18 cellular contexts compared by ENCODE assay signal in the genomic region with DNA sequence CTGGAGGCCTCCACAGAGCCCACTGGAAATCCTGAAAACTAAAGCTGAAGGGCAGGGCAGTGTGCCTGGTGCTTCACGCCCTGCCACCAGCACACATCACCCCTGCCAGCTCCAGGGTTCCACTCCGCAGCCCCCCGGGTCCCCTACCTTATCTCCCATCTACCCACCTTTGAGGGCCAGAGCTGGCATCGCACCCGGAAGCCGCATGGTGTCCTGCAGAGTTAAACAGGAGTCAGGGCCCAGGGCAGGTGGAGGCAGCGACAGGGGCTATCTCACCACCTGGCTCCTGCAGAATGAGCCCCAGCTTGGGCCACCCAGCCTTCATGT. TPM values are rescaled to one million over a fixed set of nuclear protein-coding genes. Genes with fewer than 3 reads are reported as not detected.
DNase-seq lines count a peak whose midpoint lies in the region; ATAC-seq, FAIRE-seq and TF ChIP-seq lines count a peak whose summit lies in the region.
"Had no signal": no experiment of that assay in that cellular context is flagged by ENCODE, and none has a peak within 500 bp of the region (broad histone marks: within the 10 kb centered on the region; RNA-seq: fewer than 3 reads in every experiment).

No MANE protein-coding gene starts in this region.

- peaks cover 38% of the 10 kb centered on the region for H3K79me2 ChIP-seq in astrocyte (ENCODE audit: insufficient read depth, low read length)
- H3K79me2 ChIP-seq in MM.1S (ENCODE audit: low read length) = no peaks in the 10 kb centered on the region

- no peak overlapping the region for H3K27ac Mint-ChIP-seq in astrocyte (ENCODE audit: unreplicated experiment)
- H3K27ac Mint-ChIP-seq in naive thymus-derived CD8-positive, alpha-beta T cell = no peak overlapping the region
- H3K27ac Mint-ChIP-seq in effector memory CD8-positive, alpha-beta T cell = no peak overlapping the region

- H3K9ac ChIP-seq in astrocyte (ENCODE audit: low read length) (peak overlapping the region; percentile 90), MM.1S (ENCODE audit: low read length) (no peak overlapping the region)

- H3F3A ChIP-seq in MM.1S (ENCODE audit: insufficient read depth, low read length) = no peaks in the 10 kb centered on the region

- H3K27me3 ChIP-seq in astrocyte (ENCODE audit: insufficient read depth, low read length) (no peaks in the 10 kb centered on the region), lower lobe of right lung (ENCODE audit: low read depth) (no peaks in the 10 kb centered on the region), spleen (replicated peaks in 1 of 7) (peaks cover 0 to 49% (median 0%) of the 10 kb centered on the region in 7 donors), MM.1S (replicated peaks; ENCODE audit: insufficient read depth, low read length) (peaks cover 4% of the 10 kb centered on the region)
- H3K27me3 ChIP-seq: body of pancreas, foreskin keratinocyte had no signal

- H3K4me3 ChIP-seq in astrocyte (ENCODE audit: insufficient read depth, low read depth, low read length) (no peak overlapping the region), lower lobe of right lung (no peak overlapping the region), spleen (no peak overlapping the region), MM.1S (ENCODE audit: low read length) (no peak overlapping the region)
- H3K4me3 ChIP-seq: body of pancreas had no signal

- no peak for FAIRE-seq in astrocyte (lab: Jason Lieb, UNC)

- 75 to 95% (median 83%) methylated on average over 7 of the region's 7 CpGs for WGBS in spleen, 5 donors

- H3K27ac ChIP-seq in C4-2B (peak overlapping the region; percentile 64), astrocyte (ENCODE audit: low read depth, low read length) (peak overlapping the region; percentile 99), lower lobe of right lung (peak overlapping the region; percentile 73), spleen (peak overlapping the region in 7 of 8 donors; percentile 49 to 83 (median 74)), MM.1S (ENCODE audit: low read length) (no peak overlapping the region)
- H3K27ac ChIP-seq: foreskin keratinocyte had no signal

- H3K4me2 ChIP-seq in astrocyte (ENCODE audit: low read length) = peak overlapping the region; percentile 82
- no peak overlapping the region for H3K4me2 ChIP-seq in MM.1S (ENCODE audit: low read depth, low read length)

- H2AFZ ChIP-seq in astrocyte (ENCODE audit: low read depth, low read length) = no peak overlapping the region
- H2AFZ ChIP-seq in MM.1S (ENCODE audit: low read length) = no peak overlapping the region

- peaks cover 16% of the 10 kb centered on the region for H3K36me3 Mint-ChIP-seq in astrocyte (ENCODE audit: low read depth, unreplicated experiment)
- no peaks in the 10 kb centered on the region for H3K36me3 Mint-ChIP-seq in naive thymus-derived CD8-positive, alpha-beta T cell
- H3K36me3 Mint-ChIP-seq in effector memory CD8-positive, alpha-beta T cell (ENCODE audit: insufficient read depth) = no peaks in the 10 kb centered on the region

- DNase-seq in astrocyte (ENCODE audit: low read depth) = no peak
- DNase-seq in lower lobe of right lung = no peak
- DNase-seq in spleen = no peak
- no peak for DNase-seq in naive thymus-derived CD8-positive, alpha-beta T cell
- DNase-seq in effector memory CD8-positive, alpha-beta T cell = no peak
- no peak for DNase-seq in MM.1S
- DNase-seq: activated gamma-delta T cell treated with Interleukin-2 at 50 U/mL for 16 hours; body of pancreas; DMS153; effector memory CD4-positive, alpha-beta T cell; foreskin keratinocyte; NCI-H187; NCI-H524 treated with DMSO at 0.1 percent for 48 hours; occipital lobe; stimulated activated CD4-positive, alpha-beta T cell treated with anti-CD3 and anti-CD28 coated beads, Interleukin-15, amount 100 ng/mL, for 24 hours had no signal

- no peak for TF ChIP-seq CTCF in C4-2B (conservative IDR thresholded peaks at IDR 0.05)
- no peak for TF ChIP-seq CTCF in astrocyte (IDR thresholded peaks at IDR 0.05; ENCODE audit: insufficient read depth, low read depth, low read length)
- no peak for TF ChIP-seq CTCF in lower lobe of right lung (IDR thresholded peaks at IDR 0.05)
- no peak for TF ChIP-seq CTCF in spleen (IDR thresholded peaks at IDR 0.05 in 8 of 11, conservative IDR thresholded peaks at IDR 0.05 in 3 of 11)
- TF ChIP-seq CTCF in MM.1S (IDR thresholded peaks at IDR 0.05; ENCODE audit: low read length) = no peak

- no peak for TF ChIP-seq POLR2A in spleen (IDR thresholded peaks at IDR 0.05)

- H3K36me3 ChIP-seq in astrocyte (ENCODE audit: insufficient read depth, low read length) = peaks cover 12% of the 10 kb centered on the region
- H3K36me3 ChIP-seq in lower lobe of right lung = peaks cover 7% of the 10 kb centered on the region
- peaks cover 0 to 43% (median 0%) of the 10 kb centered on the region in 6 donors for H3K36me3 ChIP-seq in spleen
- H3K36me3 ChIP-seq in MM.1S (replicated peaks; ENCODE audit: insufficient read depth, low read length) = no peaks in the 10 kb centered on the region

- H3K9me3 ChIP-seq in astrocyte (ENCODE audit: insufficient read depth, low read depth, low read length) (no peaks in the 10 kb centered on the region), lower lobe of right lung (no peaks in the 10 kb centered on the region), spleen (no peaks in the 10 kb centered on the region), MM.1S (replicated peaks; ENCODE audit: insufficient read depth, low read length) (no peaks in the 10 kb centered on the region)
- H3K9me3 ChIP-seq: body of pancreas had no signal

- POLR2A ChIA-PET in naive thymus-derived CD8-positive, alpha-beta T cell (lab: Charles Lee) = no interaction called here

- intact Hi-C loops in lower lobe of right lung (cut with DNase I) (no loop called here), spleen (cut with DNase I; ENCODE audit: low total_unique reads) (loop anchor here (10.0 kb wide), 1 partner anchor 78 kb away; no protein-coding TSS in a partner anchor)

- H3K4me1 ChIP-seq in astrocyte (ENCODE audit: insufficient read depth, low read length) (peaks cover 64% of the 10 kb centered on the region), lower lobe of right lung (peaks cover 58% of the 10 kb centered on the region), spleen (peaks cover 0 to 86% (median 27%) of the 10 kb centered on the region in 6 donors), MM.1S (ENCODE audit: low read length) (no peaks in the 10 kb centered on the region)
- H3K4me1 ChIP-seq: foreskin keratinocyte had no signal

- no peaks in the 10 kb centered on the region for H3K9me3 Mint-ChIP-seq in astrocyte (ENCODE audit: unreplicated experiment)
- H3K9me3 Mint-ChIP-seq in naive thymus-derived CD8-positive, alpha-beta T cell = no peaks in the 10 kb centered on the region
- H3K9me3 Mint-ChIP-seq in effector memory CD8-positive, alpha-beta T cell = no peaks in the 10 kb centered on the region

- ATAC-seq in lower lobe of right lung (no peak), GM18870 (IDR thresholded peaks at IDR 0.05; ENCODE audit: unreplicated experiment) (no peak)
- ATAC-seq in naive thymus-derived CD8-positive, alpha-beta T cell = no peak
- no peak for ATAC-seq in effector memory CD8-positive, alpha-beta T cell (replicated peaks)
- ATAC-seq: body of pancreas, foreskin keratinocyte had no signal

- no peak overlapping the region for H3K4me3 Mint-ChIP-seq in astrocyte (ENCODE audit: unreplicated experiment)
- H3K4me3 Mint-ChIP-seq in naive thymus-derived CD8-positive, alpha-beta T cell = no peak overlapping the region
- H3K4me3 Mint-ChIP-seq in effector memory CD8-positive, alpha-beta T cell = no peak overlapping the region

- H3K27me3 Mint-ChIP-seq in astrocyte (ENCODE audit: low read depth, unreplicated experiment) = no peaks in the 10 kb centered on the region
- H3K27me3 Mint-ChIP-seq in naive thymus-derived CD8-positive, alpha-beta T cell = peaks cover 0 to 4% (median 0%) of the 10 kb centered on the region in 5 donors
- H3K27me3 Mint-ChIP-seq in effector memory CD8-positive, alpha-beta T cell = peaks cover 0 to 35% of the 10 kb centered on the region in 2 donors

- no peaks in the 10 kb centered on the region for H3K9me2 ChIP-seq in MM.1S (replicated peaks; ENCODE audit: insufficient read depth, low read length)

- H4K20me1 ChIP-seq in astrocyte (ENCODE audit: insufficient read depth, low read length) = no peaks in the 10 kb centered on the region
- H4K20me1 ChIP-seq in MM.1S (ENCODE audit: insufficient read depth, low read length) = no peaks in the 10 kb centered on the region

- peaks cover 47% of the 10 kb centered on the region for H3K4me1 Mint-ChIP-seq in astrocyte (ENCODE audit: low read depth, unreplicated experiment)
- peaks cover 0 to 3% (median under 1%) of the 10 kb centered on the region in 4 donors for H3K4me1 Mint-ChIP-seq in naive thymus-derived CD8-positive, alpha-beta T cell
- H3K4me1 Mint-ChIP-seq in effector memory CD8-positive, alpha-beta T cell (ENCODE audit: low read depth in 2 of 2) = no peaks in the 10 kb centered on the region

RNA-seq across cellular contexts. Expression of a gene that starts 18.8 kb away (rescaled TPM):
- 78.8 and 96.6 TPM in 2 replicates for total RNA-seq in astrocyte
- 89.3 TPM for total RNA-seq in lower lobe of right lung
- total RNA-seq in spleen = 100 to 1,000 TPM in 3 of 7 donors, 10 to 100 TPM in 4; 66.8 to 144 (median 97.1) TPM
- 10 to 100 TPM; 12.8 to 27.4 (median 14.2) TPM for polyA plus RNA-seq in spleen
- under 1 TPM; 0.47 to 0.49 TPM for total RNA-seq in naive thymus-derived CD8-positive, alpha-beta T cell
- polyA plus RNA-seq in naive thymus-derived CD8-positive, alpha-beta T cell = under 1 TPM in 2 of 3 donors, not detected in 1; 0.31 to 0.57 TPM
- total RNA-seq: foreskin keratinocyte had no signal
- polyA plus RNA-seq: foreskin keratinocyte had no signal

RNA-seq across cellular contexts. Expression of a gene that starts 29.8 kb away (rescaled TPM):
- total RNA-seq in astrocyte (0.50 TPM in 1 of 2 replicates, not detected in the other), lower lobe of right lung (not detected), spleen (under 1 TPM in 2 of 7 donors, not detected in 5; 0.25 to 0.47 TPM)
- polyA plus RNA-seq in spleen = 1 to 10 TPM in 1 of 3 donors, under 1 TPM in 2; 0.26 to 1.3 (median 0.41) TPM
- not detected for total RNA-seq in naive thymus-derived CD8-positive, alpha-beta T cell
- polyA plus RNA-seq in naive thymus-derived CD8-positive, alpha-beta T cell = not detected
- total RNA-seq: body of pancreas, foreskin keratinocyte, occipital lobe had no signal
- polyA plus RNA-seq: foreskin keratinocyte had no signal

RNA-seq across cellular contexts. Expression of a gene that starts 50.5 kb away (rescaled TPM):
- total RNA-seq in astrocyte (1.4 and 1.6 TPM in 2 replicates), lower lobe of right lung (78.2 TPM), spleen (100 to 1,000 TPM; 285 to 429 (median 312) TPM)
- 10 to 100 TPM; 23.1 to 30.1 (median 28.2) TPM for polyA plus RNA-seq in spleen
- 1 to 10 TPM; 1.0 to 1.5 TPM for total RNA-seq in naive thymus-derived CD8-positive, alpha-beta T cell
- polyA plus RNA-seq in naive thymus-derived CD8-positive, alpha-beta T cell = under 1 TPM; 0.07 to 0.82 (median 0.55) TPM
- total RNA-seq: foreskin keratinocyte had no signal

RNA-seq across cellular contexts. Expression of a gene that starts 53.1 kb away (rescaled TPM):
- total RNA-seq in astrocyte (not detected in 2 replicates), lower lobe of right lung (not detected), spleen (not detected)
- under 1 TPM in 2 of 3 donors, not detected in 1; 0.03 to 0.10 TPM for polyA plus RNA-seq in spleen
- not detected for total RNA-seq in naive thymus-derived CD8-positive, alpha-beta T cell
- polyA plus RNA-seq in naive thymus-derived CD8-positive, alpha-beta T cell = not detected
- total RNA-seq: body of pancreas, foreskin keratinocyte, mesenteric fat pad had no signal
- polyA plus RNA-seq: foreskin keratinocyte had no signal

Comparison
In these comparisons a context has a peak if more than half of its experiments do, and no peak if none do; other contexts are left out.
1. RNA of a gene that starts 18.8 kb away (total RNA-seq): 66.8 to 144 TPM in spleen, 89.3 TPM in lower lobe of right lung (single experiment) and 78.8 to 96.6 TPM in astrocyte; 0.47 to 0.49 TPM in naive thymus-derived CD8-positive, alpha-beta T cell; every median in the first group is over 10 times any median in the second.
2. RNA of a gene that starts 50.5 kb away (total RNA-seq): 285 to 429 TPM in spleen and 78.2 TPM in lower lobe of right lung (single experiment); 1.0 to 1.5 TPM in naive thymus-derived CD8-positive, alpha-beta T cell and 1.4 to 1.6 TPM in astrocyte; every median in the first group is over 10 times any median in the second.